ENCODE assay signal across 19 cellular contexts in genomic region chr11:126081915-126082250, GRCh38. TPM values are rescaled to one million over a fixed set of nuclear protein-coding genes. Genes with fewer than 3 reads are reported as not detected.
A peak's percentile ranks its signal among the peaks of the same experiment; 100 is the strongest.
DNase-seq lines count a peak whose midpoint lies in the region; ATAC-seq and TF ChIP-seq lines count a peak whose summit lies in the region.
"Had no signal": no experiment of that assay in that cellular context is flagged by ENCODE, and none has a peak within 500 bp of the region (broad histone marks: within the 10 kb centered on the region; RNA-seq: fewer than 3 reads in every experiment).

No MANE protein-coding gene starts in this region.

- H3K9me3 Mint-ChIP-seq in GM23338 (no peaks in the 10 kb centered on the region), brain (no peaks in the 10 kb centered on the region), nephron (no peaks in the 10 kb centered on the region)
- H3K9me3 Mint-ChIP-seq in stimulated activated effector memory CD8-positive, alpha-beta T cell treated with anti-CD3 and anti-CD28 coated beads, Interleukin-12 subunit alpha, Interleukin-12 subunit beta, amount 100 ng/mL, for 72 hours, result no peaks in the 10 kb centered on the region
- H3K9me3 Mint-ChIP-seq: CD4-positive, alpha-beta memory T cell; HFFc6; IgD-negative memory B cell had no signal

- DNase-seq in GM23338 (ENCODE audit: low spot score) (no peak), NCI-H526 (lab: John Stamatoyannopoulos, UW) (no peak), omental fat pad (ENCODE audit: low spot score) (no peak)
- no peak for DNase-seq in stimulated activated effector memory CD8-positive, alpha-beta T cell treated with anti-CD3 and anti-CD28 coated beads, Interleukin-12 subunit alpha, Interleukin-12 subunit beta, amount 100 ng/mL, for 72 hours (ENCODE audit: low spot score in 2 of 2)
- DNase-seq: 8988T; CD4-positive, alpha-beta memory T cell; DMS79; GF-D8; GM23248; HFFc6 had no signal

- H3K27ac ChIP-seq in GM23338 (ENCODE audit: low read depth) (peak overlapping the region; percentile 68; the same call in 1 of the 2 replicates), VCaP (peak overlapping the region; percentile 99)
- H3K27ac ChIP-seq: BLaER1, GM23248, HL-60 had no signal

- H3K9me2 ChIP-seq in GM23338 (ENCODE audit: insufficient read depth), result no peaks in the 10 kb centered on the region

- no peak overlapping the region for H3K27ac Mint-ChIP-seq in GM23338
- H3K27ac Mint-ChIP-seq in brain, result peak overlapping the region; percentile 10 to 88 (median 81)
- peak overlapping the region in 2 of 3 experiments; percentile 52 to 82 for H3K27ac Mint-ChIP-seq in nephron
- H3K27ac Mint-ChIP-seq in stimulated activated effector memory CD8-positive, alpha-beta T cell treated with anti-CD3 and anti-CD28 coated beads, Interleukin-12 subunit alpha, Interleukin-12 subunit beta, amount 100 ng/mL, for 72 hours, result no peak overlapping the region
- H3K27ac Mint-ChIP-seq: CD14-positive monocyte, HFFc6, IgD-negative memory B cell had no signal

- H3K4me3 Mint-ChIP-seq in GM23338 (no peak overlapping the region), brain (peak overlapping the region in 2 of 5 experiments; percentile 52 to 60), nephron (no peak overlapping the region)
- no peak overlapping the region for H3K4me3 Mint-ChIP-seq in stimulated activated effector memory CD8-positive, alpha-beta T cell treated with anti-CD3 and anti-CD28 coated beads, Interleukin-12 subunit alpha, Interleukin-12 subunit beta, amount 100 ng/mL, for 72 hours
- H3K4me3 Mint-ChIP-seq: CD14-positive monocyte; CD4-positive, alpha-beta memory T cell; HFFc6; IgD-negative memory B cell had no signal

- H3K27me3 ChIP-seq in GM23338 (ENCODE audit: insufficient read depth), result no peaks in the 10 kb centered on the region
- H3K27me3 ChIP-seq: BLaER1 had no signal

- H3K4me3 ChIP-seq in GM23338, result peak overlapping the region; percentile 34; the same call in 1 of the 2 replicates
- H3K4me3 ChIP-seq: BLaER1, GM23248 had no signal

- peaks cover 4% of the 10 kb centered on the region; the same call in 1 of the 2 replicates for H3F3A ChIP-seq in GM23338 (replicated peaks; ENCODE audit: low read depth)

- no peaks in the 10 kb centered on the region for H3K79me2 ChIP-seq in GM23338 (replicated peaks; ENCODE audit: insufficient read depth)

- ATAC-seq in GM23338, result no peak
- ATAC-seq in GM21447 (IDR thresholded peaks at IDR 0.05; ENCODE audit: unreplicated experiment), result no peak
- no peak for ATAC-seq in omental fat pad (ENCODE audit: low FRiP score)
- ATAC-seq in stimulated activated effector memory CD8-positive, alpha-beta T cell treated with anti-CD3 and anti-CD28 coated beads, Interleukin-12 subunit alpha, Interleukin-12 subunit beta, amount 100 ng/mL, for 72 hours, result no peak
- ATAC-seq: HCT116 had no signal

- H2AFZ ChIP-seq in GM23338, result peak overlapping the region; percentile 44; the same call in 1 of the 2 replicates
- H2AFZ ChIP-seq: GM23248 had no signal

- no peaks in the 10 kb centered on the region for H4K20me1 ChIP-seq in GM23338 (replicated peaks; ENCODE audit: insufficient read depth)
- H4K20me1 ChIP-seq: BLaER1 had no signal

- H3K4me1 Mint-ChIP-seq in GM23338, result peaks cover 55% of the 10 kb centered on the region
- peaks cover 75% of the 10 kb centered on the region for H3K4me1 Mint-ChIP-seq in brain
- peaks cover 62% of the 10 kb centered on the region for H3K4me1 Mint-ChIP-seq in nephron
- peaks cover 11% of the 10 kb centered on the region for H3K4me1 Mint-ChIP-seq in stimulated activated effector memory CD8-positive, alpha-beta T cell treated with anti-CD3 and anti-CD28 coated beads, Interleukin-12 subunit alpha, Interleukin-12 subunit beta, amount 100 ng/mL, for 72 hours
- H3K4me1 Mint-ChIP-seq: CD14-positive monocyte had no signal

- TF ChIP-seq CTCF in GM23338 (conservative IDR thresholded peaks at IDR 0.05; ENCODE audit: low read depth in 2 of 2), result no peak
- no peak for TF ChIP-seq CTCF in VCaP (conservative IDR thresholded peaks at IDR 0.05)
- no peak for TF ChIP-seq CTCF in brain (conservative IDR thresholded peaks at IDR 0.05)
- TF ChIP-seq CTCF in nephron (IDR thresholded peaks at IDR 0.05; ENCODE audit: unreplicated experiment in 3 of 3), result no peak
- TF ChIP-seq CTCF in omental fat pad (IDR thresholded peaks at IDR 0.05), result no peak

- peak overlapping the region; percentile 69 for H3K4me2 ChIP-seq in GM23338
- H3K4me2 ChIP-seq: BLaER1 had no signal

- H3K36me3 Mint-ChIP-seq in GM23338 (ENCODE audit: low read depth) (no peaks in the 10 kb centered on the region), brain (no peaks in the 10 kb centered on the region), nephron (ENCODE audit: low read depth) (no peaks in the 10 kb centered on the region)
- H3K36me3 Mint-ChIP-seq in stimulated activated effector memory CD8-positive, alpha-beta T cell treated with anti-CD3 and anti-CD28 coated beads, Interleukin-12 subunit alpha, Interleukin-12 subunit beta, amount 100 ng/mL, for 72 hours, result no peaks in the 10 kb centered on the region
- H3K36me3 Mint-ChIP-seq: CD14-positive monocyte; CD4-positive, alpha-beta memory T cell; IgD-negative memory B cell had no signal

- H3K36me3 ChIP-seq in GM23338 (ENCODE audit: insufficient read depth), result no peaks in the 10 kb centered on the region
- H3K36me3 ChIP-seq: BLaER1 had no signal

- H3K27me3 Mint-ChIP-seq in GM23338 (ENCODE audit: insufficient read depth, low read depth, poor library complexity), result peaks cover 12% of the 10 kb centered on the region
- H3K27me3 Mint-ChIP-seq in brain, result peaks cover 23% of the 10 kb centered on the region
- no peaks in the 10 kb centered on the region for H3K27me3 Mint-ChIP-seq in nephron (ENCODE audit: low read depth)
- H3K27me3 Mint-ChIP-seq: CD4-positive, alpha-beta memory T cell had no signal

- peaks cover 48% of the 10 kb centered on the region for H3K4me1 ChIP-seq in GM23338 (ENCODE audit: insufficient read depth)

TF ChIP-seq in GM23338, 12 proteins besides CTCF, POLR2A, EP300 and RAD21 (continues in another document):
- no peak for TF ChIP-seq ETS1 (IDR thresholded peaks at IDR 0.05)
- no peak for TF ChIP-seq EZH2 (IDR thresholded peaks at IDR 0.05; ENCODE audit: low read depth, unreplicated experiment)
- no peak for TF ChIP-seq EZH2phosphoT487 (IDR thresholded peaks at IDR 0.05; ENCODE audit: unreplicated experiment)
- no peak for TF ChIP-seq STAT1 (IDR thresholded peaks at IDR 0.05; ENCODE audit: unreplicated experiment)
- TF ChIP-seq CREB1 (CRISPR knock-in tag; IDR thresholded peaks at IDR 0.05; ENCODE audit: low read depth), result no peak
- TF ChIP-seq NANOG (IDR thresholded peaks at IDR 0.05; ENCODE audit: borderline replicate concordance), result no peak
- no peak for TF ChIP-seq REST (IDR thresholded peaks at IDR 0.05; ENCODE audit: unreplicated experiment)
- no peak for TF ChIP-seq ZNF331 (CRISPR knock-in tag; IDR thresholded peaks at IDR 0.05; ENCODE audit: low read depth)
- TF ChIP-seq JUNB (IDR thresholded peaks at IDR 0.05; ENCODE audit: unreplicated experiment), result no peak
- TF ChIP-seq POLR2AphosphoS5 (IDR thresholded peaks at IDR 0.05; ENCODE audit: low read depth), result no peak
- no peak for TF ChIP-seq ZNF114 (CRISPR knock-in tag; IDR thresholded peaks at IDR 0.05)

RNA-seq across cellular contexts. Expression of gene CDON, which starts 19.2 kb away (rescaled TPM):
- total RNA-seq in GM23338 (2014; rRNA removed; shearing (Covaris generic)), result 31.2 and 35.5 TPM in 2 replicates
- 3.3 and 4.1 TPM in 2 replicates for polyA plus RNA-seq in GM23338 (2016; fragmentation: Nextera tagmentation; extraction: Ambion mirVana)
- 6.3 TPM for polyA plus RNA-seq in brain (ENCODE audit: insufficient read depth, low read depth, low replicate concordance)
- total RNA-seq in omental fat pad, result 100 to 1,000 TPM in 1 of 4 donors, 10 to 100 TPM in 3; 13.1 to 159 (median 43.4) TPM
- polyA plus RNA-seq: CD14-positive monocyte, IgD-negative memory B cell had no signal

Comparison
In these comparisons a context has a peak if more than half of its experiments do, and no peak if none do; other contexts are left out.
1. H3K27ac Mint-ChIP-seq: peak in brain (5 of 5) and nephron (2 of 3); none in GM23338 (single experiment) and stimulated activated effector memory CD8-positive, alpha-beta T cell treated with anti-CD3 and anti-CD28 coated beads, Interleukin-12 subunit alpha, Interleukin-12 subunit beta, amount 100 ng/mL, for 72 hours (single experiment).